In genomic region chr12:11763760-11764520, GRCh38 we compare ENCODE assay signal across 10 cellular contexts.
A peak's percentile ranks its signal among the peaks of the same experiment; 100 is the strongest.
DNase-seq lines count a peak whose midpoint lies in the region; ATAC-seq and TF ChIP-seq lines count a peak whose summit lies in the region.
"Had no signal": no experiment of that assay in that cellular context is flagged by ENCODE, and none has a peak within 500 bp of the region (broad histone marks: within the 10 kb centered on the region; RNA-seq: fewer than 3 reads in every experiment).

No MANE protein-coding gene starts in this region.

- H3K4ac ChIP-seq in mesendoderm (ENCODE audit: low read depth, low read length): no peak overlapping the region

- no peak overlapping the region for H2BK120ac ChIP-seq in mesendoderm (ENCODE audit: low read depth, low read length)

- H3K36me3 Mint-ChIP-seq in natural killer cell treated with Interleukin-12 subunit alpha and Interleukin-12 subunit beta and Interleukin-15 and Interleukin-18, amount 100 ng/mL, for 72 hours: no peaks in the 10 kb centered on the region
- no peaks in the 10 kb centered on the region for H3K36me3 Mint-ChIP-seq in natural killer cell

- TF ChIP-seq CTCF in natural killer cell (IDR thresholded peaks at IDR 0.05) (no peak), body of pancreas (IDR thresholded peaks at IDR 0.05) (no peak)

- H3K9me3 Mint-ChIP-seq in natural killer cell treated with Interleukin-12 subunit alpha and Interleukin-12 subunit beta and Interleukin-15 and Interleukin-18, amount 100 ng/mL, for 72 hours: no peaks in the 10 kb centered on the region
- H3K9me3 Mint-ChIP-seq in natural killer cell: no peaks in the 10 kb centered on the region

- 75 to 77% methylated on average over 7 of the region's 7 CpGs for WGBS in body of pancreas, 2 donors
- no CpG with 5 or more reads among the region's 7 CpGs for WGBS in mesendoderm (ENCODE audit: extremely low coverage, insufficient coverage, low lambda C conversion rate)
- 17 to 18% methylated on average over 7 of the region's 7 CpGs for WGBS in aorta, 2 donors

- H2BK5ac ChIP-seq in mesendoderm (ENCODE audit: low read length): no peak overlapping the region

- H3K36me3 ChIP-seq in body of pancreas (replicated peaks in 1 of 2; ENCODE audit: insufficient read depth in 1 of 2, low read depth in 2 of 2): no peaks in the 10 kb centered on the region
- H3K36me3 ChIP-seq in mesendoderm (ENCODE audit: control insufficient read depth, insufficient read depth, low read length): no peaks in the 10 kb centered on the region
- H3K36me3 ChIP-seq in aorta (ENCODE audit: control insufficient read depth in 1 of 2, insufficient read depth in 2 of 2, low read length in 1 of 2): no peaks in the 10 kb centered on the region

- H3K27ac ChIP-seq in body of pancreas: peak overlapping the region; percentile 18 to 78 (median 59)
- no peak overlapping the region for H3K27ac ChIP-seq in mesendoderm (ENCODE audit: low read depth, low read length)
- peak overlapping the region; percentile 97 for H3K27ac ChIP-seq in aorta (ENCODE audit: low read depth in 1 of 2, low read length in 2 of 2)

- no peak overlapping the region for H3K56ac ChIP-seq in mesendoderm (ENCODE audit: low read length)

- no peak overlapping the region for H3K18ac ChIP-seq in mesendoderm (ENCODE audit: low read length)

- no peak overlapping the region for H3K23ac ChIP-seq in mesendoderm (ENCODE audit: low read length)

- H3K4me1 Mint-ChIP-seq in natural killer cell treated with Interleukin-12 subunit alpha and Interleukin-12 subunit beta and Interleukin-15 and Interleukin-18, amount 100 ng/mL, for 72 hours (ENCODE audit: low read depth in 2 of 2): peaks cover 52 to 63% of the 10 kb centered on the region in 2 donors
- H3K4me1 Mint-ChIP-seq in natural killer cell: peaks cover 50 to 57% of the 10 kb centered on the region in 2 donors

- no peak overlapping the region for H4K5ac ChIP-seq in mesendoderm (ENCODE audit: low read length)

- no peak for ATAC-seq in natural killer cell treated with Interleukin-12 subunit alpha and Interleukin-12 subunit beta and Interleukin-15 and Interleukin-18, amount 100 ng/mL, for 72 hours
- ATAC-seq in natural killer cell (no peak), body of pancreas (peak; percentile 84), aorta (ENCODE audit: low FRiP score) (no peak), GM18909 (IDR thresholded peaks at IDR 0.05; ENCODE audit: poor library complexity, unreplicated experiment) (no peak)

- H3K27me3 ChIP-seq in body of pancreas (no peaks in the 10 kb centered on the region), mesendoderm (ENCODE audit: insufficient read depth, low read length, poor library complexity) (no peaks in the 10 kb centered on the region), aorta (ENCODE audit: control insufficient read depth in 1 of 2, insufficient read depth in 2 of 2, low read length in 1 of 2) (no peaks in the 10 kb centered on the region)

- H3K4me3 Mint-ChIP-seq in natural killer cell treated with Interleukin-12 subunit alpha and Interleukin-12 subunit beta and Interleukin-15 and Interleukin-18, amount 100 ng/mL, for 72 hours: no peak overlapping the region
- no peak overlapping the region for H3K4me3 Mint-ChIP-seq in natural killer cell

- H2BK15ac ChIP-seq in mesendoderm (replicated peaks; ENCODE audit: low read depth): no peak overlapping the region

- H3K9ac ChIP-seq in mesendoderm (ENCODE audit: low read length): no peak overlapping the region

- intact Hi-C loops in natural killer cell (cut with micrococcal nuclease) (no loop called here), body of pancreas (cut with DNase I) (no loop called here), aorta (cut with DNase I) (loop anchor here in 1 of 2 donors (2.0 to 10.0 kb wide), 3 partner anchors 35 to 271 kb away; no protein-coding TSS in a partner anchor)

- H3K79me2 ChIP-seq in mesendoderm (ENCODE audit: control insufficient read depth, insufficient read depth, low read length): no peaks in the 10 kb centered on the region

- no peak overlapping the region for H4K8ac ChIP-seq in mesendoderm (ENCODE audit: low read depth, low read length)

- no peak overlapping the region for H3K4me3 ChIP-seq in body of pancreas
- no peak overlapping the region for H3K4me3 ChIP-seq in mesendoderm (ENCODE audit: low read length)
- H3K4me3 ChIP-seq in aorta (ENCODE audit: low read length in 2 of 2): no peak overlapping the region

- H3K79me1 ChIP-seq in mesendoderm (ENCODE audit: low read length): no peaks in the 10 kb centered on the region

- peaks cover 53% of the 10 kb centered on the region for H3K4me1 ChIP-seq in body of pancreas
- H3K4me1 ChIP-seq in mesendoderm (ENCODE audit: control insufficient read depth, low read depth, low read length): peaks cover 5% of the 10 kb centered on the region
- H3K4me1 ChIP-seq in aorta (ENCODE audit: control insufficient read depth in 1 of 2, insufficient read depth in 2 of 2, low read length in 2 of 2): peaks cover 7 to 15% of the 10 kb centered on the region in 2 donors

- H2AK5ac ChIP-seq in mesendoderm (ENCODE audit: low read length): no peak overlapping the region

- TF ChIP-seq POLR2A in body of pancreas (IDR thresholded peaks at IDR 0.05): peak in 1 of 3 donors; percentile 50

- H3K9me3 ChIP-seq in body of pancreas: no peaks in the 10 kb centered on the region
- no peaks in the 10 kb centered on the region for H3K9me3 ChIP-seq in aorta (ENCODE audit: control insufficient read depth, low read length)

- DNase-seq in natural killer cell treated with Interleukin-12 subunit alpha and Interleukin-12 subunit beta and Interleukin-15 and Interleukin-18, amount 100 ng/mL, for 72 hours (ENCODE audit: low spot score): no peak
- DNase-seq in natural killer cell (no peak), body of pancreas (no peak), mesendoderm (peak; percentile 19), aorta (no peak), NCI-H526 (lab: John Stamatoyannopoulos, UW) (no peak), amygdala (lab: John Stamatoyannopoulos, UW) (no peak)
- DNase-seq: activated CD4-positive, alpha-beta T cell treated with anti-CD3 and anti-CD28 coated beads for 1 hour; effector CD8-positive, alpha-beta T cell had no signal

- peak overlapping the region; percentile 2 to 71 for H3K27ac Mint-ChIP-seq in natural killer cell treated with Interleukin-12 subunit alpha and Interleukin-12 subunit beta and Interleukin-15 and Interleukin-18, amount 100 ng/mL, for 72 hours
- H3K27ac Mint-ChIP-seq in natural killer cell: peak overlapping the region in 1 of 2 donors; percentile 15

- H3K27me3 Mint-ChIP-seq in natural killer cell treated with Interleukin-12 subunit alpha and Interleukin-12 subunit beta and Interleukin-15 and Interleukin-18, amount 100 ng/mL, for 72 hours: no peaks in the 10 kb centered on the region
- H3K27me3 Mint-ChIP-seq in natural killer cell (ENCODE audit: low read depth in 2 of 2): no peaks in the 10 kb centered on the region

- no peak overlapping the region for H3K4me2 ChIP-seq in mesendoderm (ENCODE audit: low read length)
